ENCODE assay signal across 14 cellular contexts in genomic region chr17:64682261-64683181, GRCh38. TPM values are rescaled to one million over a fixed set of nuclear protein-coding genes. Genes with fewer than 3 reads are reported as not detected.
A peak's percentile ranks its signal among the peaks of the same experiment; 100 is the strongest.
DNase-seq lines count a peak whose midpoint lies in the region; ATAC-seq and TF ChIP-seq lines count a peak whose summit lies in the region.
"Had no signal": no experiment of that assay in that cellular context is flagged by ENCODE, and none has a peak within 500 bp of the region (broad histone marks: within the 10 kb centered on the region; RNA-seq: fewer than 3 reads in every experiment).

No MANE protein-coding gene starts in this region.

- H3K27ac ChIP-seq in IMR-90 (ENCODE audit: insufficient read depth, low read length) (peak overlapping the region; percentile 99), esophagus squamous epithelium (no peak overlapping the region)

- H2AK5ac ChIP-seq in IMR-90 (ENCODE audit: low read depth, low read length) = peak overlapping the region; percentile 88

- BruUV-seq in IMR-90 (replicated peaks; lab: Mats Ljungman, UMichigan) = no TSS peak

- no peaks in the 10 kb centered on the region for H4K20me1 ChIP-seq in IMR-90 (ENCODE audit: insufficient read depth, low read length)

- H2BK120ac ChIP-seq in IMR-90 (ENCODE audit: low read depth, low read length) = peak overlapping the region; percentile 99

- H3K79me1 ChIP-seq in IMR-90 (ENCODE audit: low read depth in 1 of 2, low read length in 2 of 2) = peaks cover 14 to 50% of the 10 kb centered on the region in 2 experiments

- H3K36me3 ChIP-seq in IMR-90 (ENCODE audit: control insufficient read depth, insufficient read depth, low read length) (no peaks in the 10 kb centered on the region), esophagus squamous epithelium (no peaks in the 10 kb centered on the region)

- H3K18ac ChIP-seq in IMR-90 (ENCODE audit: low read depth, low read length) = peak overlapping the region; percentile 99

- peak overlapping the region; percentile 100 for H3K56ac ChIP-seq in IMR-90 (ENCODE audit: extremely low read depth, insufficient read depth, low read length)

- TF ChIP-seq RAD21 in IMR-90 (IDR thresholded peaks at IDR 0.05; ENCODE audit: low read length) = peak; percentile 19; the same call in 1 of the 2 replicates

- H3K9ac ChIP-seq in IMR-90 (ENCODE audit: low read depth, low read length) = peak overlapping the region; percentile 71

- no peaks in the 10 kb centered on the region for H3K36me3 Mint-ChIP-seq in activated CD8-positive, alpha-beta T cell treated with anti-CD3 and anti-CD28 coated beads for 36 hours (ENCODE audit: low read depth)

- 0% methylated on average over 1 of the region's 12 CpGs; no CpG with 5 or more reads in 1 of the 2 experiments for WGBS in IMR-90 (ENCODE audit: extremely low coverage in 2 of 2, insufficient read length in 1 of 2), 2 experiments
- 86 to 88% methylated on average over 12 of the region's 12 CpGs for WGBS in esophagus squamous epithelium, 2 donors

- H4K8ac ChIP-seq in IMR-90 (ENCODE audit: low read depth in 2 of 2, low read length in 2 of 2) = peak overlapping the region; percentile 87 to 100

- H3K9me1 ChIP-seq in IMR-90 (ENCODE audit: insufficient read depth, low read length) = peaks cover 14% of the 10 kb centered on the region

- intact Hi-C loops in IMR-90 (cut with micrococcal nuclease) (loop anchor here (1.0 to 5.0 kb wide), 3 partner anchors 22 to 55 kb away; no protein-coding TSS in a partner anchor), esophagus squamous epithelium (cut with DNase I) (no loop called here)
- intact Hi-C loops in activated CD8-positive, alpha-beta T cell treated with anti-CD3 and anti-CD28 coated beads for 36 hours (cut with micrococcal nuclease) = no loop called here

- no peak; the same call in 1 of the 2 replicates for TF ChIP-seq POLR2A in IMR-90 (IDR thresholded peaks at IDR 0.05; ENCODE audit: low read depth, low read length)
- TF ChIP-seq POLR2A in esophagus squamous epithelium (IDR thresholded peaks at IDR 0.05) = no peak

- H2BK20ac ChIP-seq in IMR-90 (ENCODE audit: low read depth, low read length) = peak overlapping the region; percentile 99

- H3K4me2 ChIP-seq in IMR-90 (ENCODE audit: low read depth, low read length) = peak overlapping the region; percentile 72; the same call in 1 of the 2 replicates

- H2BK15ac ChIP-seq in IMR-90 (ENCODE audit: low read depth, low read length) = peak overlapping the region; percentile 90

- peak overlapping the region; percentile 98 for H4K91ac ChIP-seq in IMR-90 (ENCODE audit: insufficient read depth, low read depth, low read length)

- dilution Hi-C loops in IMR-90 (cut with HindIII; ENCODE audit: low sequenced_read_pairs, unreplicated experiment) = no loop called here

- H3K14ac ChIP-seq in IMR-90 (replicated peaks; ENCODE audit: low read depth, low read length) = peak overlapping the region; percentile 99

- H3K27me3 Mint-ChIP-seq in activated CD8-positive, alpha-beta T cell treated with anti-CD3 and anti-CD28 coated beads for 36 hours = no peaks in the 10 kb centered on the region

- CTCF ChIA-PET in IMR-90 (lab: Yijun Ruan, JAX) = no interaction called here
- CTCF ChIA-PET in activated CD8-positive, alpha-beta T cell treated with anti-CD3 and anti-CD28 coated beads for 36 hours (lab: Charles Lee) = no interaction called here

- ATAC-seq in IMR-90 (ENCODE audit: low read depth) (peak; percentile 40), GM18520 (IDR thresholded peaks at IDR 0.05; ENCODE audit: unreplicated experiment) (no peak)
- ATAC-seq in activated CD8-positive, alpha-beta T cell treated with anti-CD3 and anti-CD28 coated beads for 36 hours = no peak

- H3K4me1 Mint-ChIP-seq in activated CD8-positive, alpha-beta T cell treated with anti-CD3 and anti-CD28 coated beads for 36 hours (ENCODE audit: low read depth) = no peaks in the 10 kb centered on the region

- H3K27ac Mint-ChIP-seq in activated CD8-positive, alpha-beta T cell treated with anti-CD3 and anti-CD28 coated beads for 36 hours = no peak overlapping the region

- H3K4me3 ChIP-seq in IMR-90 (ENCODE audit: insufficient read depth, low read depth, low read length) = peak overlapping the region; percentile 26; the same call in 1 of the 2 replicates
- H3K4me3 ChIP-seq in WI38 (ENCODE audit: low read depth, low read length) = peak overlapping the region; percentile 7
- no peak overlapping the region for H3K4me3 ChIP-seq in foreskin fibroblast (ENCODE audit: low read depth in 1 of 2, low read length in 2 of 2)
- H3K4me3 ChIP-seq in esophagus squamous epithelium = no peak overlapping the region

- in situ Hi-C loops in ACHN (cut with HindIII; ENCODE audit: low pct_ligation_motif_present, low pct_unique_long_range_greater_than_20kb, low sequenced_read_pairs) (no loop called here), IMR-90 (cut with MboI; ENCODE audit: low sequenced_read_pairs) (no loop called here)

- H2AK9ac ChIP-seq in IMR-90 (replicated peaks; ENCODE audit: low read depth, low read length, poor library complexity) = peak overlapping the region; percentile 88

- H3K9me3 ChIP-seq in IMR-90 (ENCODE audit: control insufficient read depth, insufficient read depth, low read length) (no peaks in the 10 kb centered on the region), esophagus squamous epithelium (no peaks in the 10 kb centered on the region)

- H3K27me3 ChIP-seq in IMR-90 (ENCODE audit: control insufficient read depth, insufficient read depth, low read length) (no peaks in the 10 kb centered on the region), esophagus squamous epithelium (peaks cover 0 to 11% (median 0%) of the 10 kb centered on the region in 4 donors)

- peak overlapping the region; percentile 83 for H2AFZ ChIP-seq in IMR-90 (replicated peaks; ENCODE audit: low read length, poor library complexity)

- no peaks in the 10 kb centered on the region for H3K9me3 Mint-ChIP-seq in activated CD8-positive, alpha-beta T cell treated with anti-CD3 and anti-CD28 coated beads for 36 hours

- H3K4me3 Mint-ChIP-seq in activated CD8-positive, alpha-beta T cell treated with anti-CD3 and anti-CD28 coated beads for 36 hours = no peak overlapping the region

- peak overlapping the region; percentile 99 for H3K4ac ChIP-seq in IMR-90 (ENCODE audit: low read depth, low read length)

- H3K4me1 ChIP-seq in IMR-90 (ENCODE audit: control insufficient read depth, insufficient read depth, low read length) = peaks cover 29% of the 10 kb centered on the region
- H3K4me1 ChIP-seq in esophagus squamous epithelium = no peaks in the 10 kb centered on the region

- peak overlapping the region; percentile 98 for H3K23ac ChIP-seq in IMR-90 (ENCODE audit: low read depth, low read length)

- DNase-seq in ACHN (peak; percentile 79), IMR-90 (peak; percentile 95), foreskin fibroblast (peak; percentile 36 to 72), esophagus squamous epithelium (lab: John Stamatoyannopoulos, UW) (no peak), NCI-H128 (lab: John Stamatoyannopoulos, UW; ENCODE audit: unreplicated experiment) (no peak)
- DNase-seq in activated CD8-positive, alpha-beta T cell treated with anti-CD3 and anti-CD28 coated beads for 36 hours = no peak
- DNase-seq: activated CD4-positive, alpha-beta T cell treated with anti-CD3 and anti-CD28 coated beads for 1 hour; amygdala; DMS153; Karpas-422; NCI-H2107; stimulated activated CD4-positive, alpha-beta T cell treated with anti-CD3 and anti-CD28 coated beads, Interleukin-1b, Interleukin-23, amount 100 ng/mL, for 48 hours had no signal

- H2BK5ac ChIP-seq in IMR-90 (ENCODE audit: low read depth, low read length, poor library complexity, severe bottlenecking) = peak overlapping the region; percentile 95

- TF ChIP-seq CTCF in IMR-90 (conservative IDR thresholded peaks at IDR 0.05; ENCODE audit: low read depth, low read length) (peak; percentile 24; the same call in 1 of the 2 replicates), WI38 (IDR thresholded peaks at IDR 0.05; ENCODE audit: low read depth, low read length) (no peak), foreskin fibroblast (IDR thresholded peaks at IDR 0.05; ENCODE audit: low read depth, low read length) (no peak), esophagus squamous epithelium (IDR thresholded peaks at IDR 0.05) (no peak)
- TF ChIP-seq CTCF in activated CD8-positive, alpha-beta T cell treated with anti-CD3 and anti-CD28 coated beads for 36 hours (IDR thresholded peaks at IDR 0.05) = no peak

- H4K5ac ChIP-seq in IMR-90 (ENCODE audit: low read depth, low read length) = peak overlapping the region; percentile 99

- POLR2A ChIA-PET in IMR-90 (lab: Charles Lee; ENCODE audit: unreplicated experiment) = no interaction called here
- POLR2A ChIA-PET in activated CD8-positive, alpha-beta T cell treated with anti-CD3 and anti-CD28 coated beads for 36 hours (lab: Charles Lee) = no interaction called here

TF ChIP-seq in IMR-90, 13 proteins besides CTCF, POLR2A, EP300 and RAD21 (continues in another document):
- TF ChIP-seq BHLHE40 (IDR thresholded peaks at IDR 0.05; ENCODE audit: low read depth, low read length) (peak; percentile 11; the same call in 1 of the 2 replicates), NFE2L2 (IDR thresholded peaks at IDR 0.05; ENCODE audit: low read depth, low read length) (no peak), RFX5 (IDR thresholded peaks at IDR 0.05; ENCODE audit: low read depth, low read length) (no peak), CEBPB (IDR thresholded peaks at IDR 0.05; ENCODE audit: low read depth, low read length) (0 out of 2 replicates have a peak, but pooled peaks have one; percentile 39), USF2 (IDR thresholded peaks at IDR 0.05; ENCODE audit: low read depth, low read length) (peak; percentile 70), SMC3 (IDR thresholded peaks at IDR 0.05; ENCODE audit: low read depth, low read length) (0 out of 2 replicates have a peak, but pooled peaks have one; percentile 16)

RNA-seq across cellular contexts. Expression of gene SMURF2, which starts 20.4 kb away (rescaled TPM):
- total RNA-seq in IMR-90 (2012; rRNA removed) = 736 and 774 TPM in 2 replicates
- 119 and 131 TPM in 2 replicates for polyA plus RNA-seq in IMR-90 (2012; rRNA removed)
- polyA plus RNA-seq in IMR-90 (2012; cell fraction: cytosol; rRNA removed) = 23.6 and 30.3 TPM in 2 replicates
- polyA plus RNA-seq in IMR-90 (2012; cell fraction: nucleus; rRNA removed; ENCODE audit: low replicate concordance) = 34.4 and 346 TPM in 2 replicates
- 10 to 100 TPM in 2 of 4 donors, 1 to 10 TPM in 2; 7.0 to 22.7 (median 13.0) TPM for total RNA-seq in esophagus squamous epithelium
- total RNA-seq in activated CD8-positive, alpha-beta T cell treated with anti-CD3 and anti-CD28 coated beads for 36 hours = 10 to 100 TPM; 13.8 to 13.9 TPM

Comparison
In these comparisons a context has a peak if more than half of its experiments do, and no peak if none do; other contexts are left out.
1. DNase-seq: peak in ACHN (single experiment), IMR-90 (single experiment) and foreskin fibroblast (2 of 2); none in esophagus squamous epithelium (single experiment), NCI-H128 (single experiment) and activated CD8-positive, alpha-beta T cell treated with anti-CD3 and anti-CD28 coated beads for 36 hours (single experiment).
2. H3K4me3 ChIP-seq: peak in IMR-90 (single experiment) and WI38 (single experiment); none in foreskin fibroblast (0 of 2) and esophagus squamous epithelium (0 of 4).
3. RNA of gene SMURF2, which starts 20.4 kb away (total RNA-seq): 736 to 774 TPM in IMR-90; 7.0 to 22.7 TPM in esophagus squamous epithelium and 13.8 to 13.9 TPM in activated CD8-positive, alpha-beta T cell treated with anti-CD3 and anti-CD28 coated beads for 36 hours; every median in the first group is over 10 times any median in the second.